ENCODE assay signal across 14 cellular contexts in the genomic region with DNA sequence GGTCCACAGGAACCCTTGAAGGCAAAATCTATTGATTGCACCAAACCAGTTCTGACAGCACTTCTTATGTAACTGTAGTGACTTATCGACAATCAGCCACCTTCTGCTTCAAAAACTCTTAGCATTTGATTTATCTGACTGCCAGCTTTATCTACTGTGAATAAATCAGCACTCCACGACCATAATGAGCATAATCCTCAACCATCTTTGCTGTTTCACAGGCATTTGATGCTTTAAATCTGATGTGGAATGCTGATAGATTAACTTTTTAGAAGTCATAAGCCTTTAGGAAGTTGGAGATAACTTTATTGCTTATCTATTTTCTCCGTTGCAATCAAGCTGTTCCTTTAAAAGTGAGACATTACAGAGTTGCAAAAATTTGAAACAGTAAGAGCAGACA.
DNase-seq lines count a peak whose midpoint lies in the region; TF ChIP-seq lines count a peak whose summit lies in the region.
"Had no signal": no experiment of that assay in that cellular context is flagged by ENCODE, and none has a peak within 500 bp of the region (broad histone marks: within the 10 kb centered on the region; RNA-seq: fewer than 3 reads in every experiment).

No MANE protein-coding gene starts in this region.

- H3K4me1 ChIP-seq in ACC112 (ENCODE audit: control insufficient read depth, insufficient read depth, low read length, unreplicated experiment) = peaks cover 3% of the 10 kb centered on the region
- H3K4me1 ChIP-seq in OCI-LY3 (ENCODE audit: low read length) = no peaks in the 10 kb centered on the region; the same call in 1 of the 2 replicates
- H3K4me1 ChIP-seq: BLaER1 treated with 17β-estradiol and CSF1 and Interleukin-3, amounts not matched to agents 10 nM and 100 nM had no signal

- H3K79me2 ChIP-seq in ACC112 (ENCODE audit: control insufficient read depth, insufficient read depth, low read length, unreplicated experiment) (no peaks in the 10 kb centered on the region), OCI-LY3 (ENCODE audit: low read length) (no peaks in the 10 kb centered on the region)

- H3K27ac ChIP-seq in ACC112 (ENCODE audit: low read depth, low read length) (no peak overlapping the region), OCI-LY3 (ENCODE audit: low read length) (no peak overlapping the region)
- H3K27ac ChIP-seq: BLaER1 treated with 17β-estradiol and CSF1 and Interleukin-3, amounts not matched to agents 10 nM and 100 nM had no signal

- no peaks in the 10 kb centered on the region for H3K27me3 ChIP-seq in ACC112 (ENCODE audit: insufficient read depth, low read length)
- H3K27me3 ChIP-seq in OCI-LY3 (ENCODE audit: low read depth, low read length) = no peaks in the 10 kb centered on the region
- H3K27me3 ChIP-seq: BLaER1 treated with 17β-estradiol and CSF1 and Interleukin-3, amounts not matched to agents 10 nM and 100 nM had no signal

- H3K9me3 ChIP-seq in OCI-LY3 (ENCODE audit: insufficient read depth, low read length) = no peaks in the 10 kb centered on the region

- H3K4me3 ChIP-seq in ACC112 (ENCODE audit: low read depth, low read length) (no peak overlapping the region), OCI-LY3 (ENCODE audit: low read length) (no peak overlapping the region), epithelial cell of esophagus (ENCODE audit: low read length) (no peak overlapping the region)
- H3K4me3 ChIP-seq: BLaER1 treated with 17β-estradiol and CSF1 and Interleukin-3, amounts not matched to agents 10 nM and 100 nM had no signal

- DNase-seq in epithelial cell of esophagus (ENCODE audit: low read depth) = peak; percentile 30
- DNase-seq in renal cortical epithelial cell (ENCODE audit: low read depth) = peak; percentile 21
- DNase-seq in NCI-H2227 treated with DMSO at 0.1 percent for 48 hours (lab: John Stamatoyannopoulos, UW) = no peak
- no peak for DNase-seq in KG1 (lab: John Stamatoyannopoulos, UW)
- no peak for DNase-seq in NCI-H1048 (lab: John Stamatoyannopoulos, UW)
- DNase-seq: 8988T; Calu3; CD8-positive, alpha-beta T cell; DMS79 treated with DMSO at 0.1 percent for 48 hours; GF-D8; H9 had no signal

- H2AFZ ChIP-seq in ACC112 (ENCODE audit: low read length, unreplicated experiment) (peak overlapping the region; percentile 9), OCI-LY3 (ENCODE audit: low read depth, low read length) (peak overlapping the region; percentile 28; the same call in 1 of the 2 replicates)

- TF ChIP-seq CTCF in OCI-LY3 (IDR thresholded peaks at IDR 0.05; ENCODE audit: low read depth, low read length) (no peak), epithelial cell of esophagus (IDR thresholded peaks at IDR 0.05; ENCODE audit: insufficient read depth, low read depth, low read length, missing control alignments) (no peak)

- H3K36me3 ChIP-seq in ACC112 (ENCODE audit: insufficient read depth, low read length) (no peaks in the 10 kb centered on the region), OCI-LY3 (replicated peaks; ENCODE audit: low read depth, low read length) (no peaks in the 10 kb centered on the region)
- H3K36me3 ChIP-seq: BLaER1 treated with 17β-estradiol and CSF1 and Interleukin-3, amounts not matched to agents 10 nM and 100 nM had no signal

- H3K4me2 ChIP-seq in OCI-LY3 (ENCODE audit: low read length) = no peak overlapping the region
- H3K4me2 ChIP-seq: BLaER1 treated with 17β-estradiol and CSF1 and Interleukin-3, amounts not matched to agents 10 nM and 100 nM had no signal

- no peak overlapping the region for H3K9ac ChIP-seq in OCI-LY3 (ENCODE audit: low read length)
- H3K9ac ChIP-seq: BLaER1 treated with 17β-estradiol and CSF1 and Interleukin-3, amounts not matched to agents 10 nM and 100 nM had no signal

- H4K20me1 ChIP-seq in OCI-LY3 (ENCODE audit: insufficient read depth, low read length) = no peaks in the 10 kb centered on the region
- H4K20me1 ChIP-seq: BLaER1 treated with 17β-estradiol and CSF1 and Interleukin-3, amounts not matched to agents 10 nM and 100 nM had no signal

Comparison
In these comparisons a context has a peak if more than half of its experiments do, and no peak if none do; other contexts are left out.
1. DNase-seq: peak in epithelial cell of esophagus (single experiment) and renal cortical epithelial cell (single experiment); none in NCI-H2227 treated with DMSO at 0.1 percent for 48 hours (single experiment), KG1 (single experiment) and NCI-H1048 (single experiment).